In the genomic region with DNA sequence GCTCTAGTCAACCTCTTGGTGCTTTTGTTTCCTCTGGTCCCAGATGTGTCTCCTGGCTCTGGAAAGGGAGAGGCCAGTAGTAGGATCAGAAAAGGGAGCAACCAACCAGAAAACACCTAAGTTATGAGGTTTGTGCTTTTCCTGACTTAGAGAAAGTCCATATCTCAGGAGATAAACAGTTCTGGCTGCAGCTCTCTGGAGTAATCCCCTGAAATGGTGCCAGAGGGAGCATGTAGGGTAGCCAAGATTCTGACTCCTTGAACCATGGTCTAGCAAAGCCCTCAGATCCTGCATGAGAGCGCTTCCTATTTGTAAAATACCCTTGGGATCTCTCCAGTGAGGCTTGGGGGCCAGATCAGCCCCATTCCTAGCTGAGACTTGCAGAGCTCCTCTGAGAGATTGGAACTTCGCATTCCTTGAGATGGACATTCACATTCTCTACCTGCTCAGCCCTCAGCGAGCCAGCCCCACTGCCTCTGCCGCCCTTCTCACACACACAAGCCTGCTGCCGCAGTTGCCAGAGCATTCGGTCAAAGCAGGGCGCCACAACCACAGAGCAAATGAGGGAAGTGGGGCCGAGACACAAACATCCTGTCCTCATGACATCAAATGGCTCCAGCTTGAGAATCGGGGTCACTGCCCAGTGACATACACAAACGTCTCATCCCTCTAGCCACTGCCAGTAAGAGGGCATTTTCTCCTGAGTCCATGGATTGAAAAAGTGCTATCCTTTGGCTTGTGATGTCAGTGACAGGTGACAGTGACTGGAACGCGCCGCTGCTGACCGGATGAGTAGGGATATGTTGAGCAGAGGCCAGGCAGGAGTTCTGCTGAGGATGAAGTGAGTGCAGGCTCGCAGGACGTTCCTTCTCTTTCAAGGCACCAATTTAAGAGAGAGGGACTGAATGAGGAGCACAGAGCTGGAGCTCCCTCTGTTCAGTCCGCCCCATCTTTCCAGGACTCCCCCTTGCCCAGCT, we compare ENCODE assay signal across 12 cellular contexts. TPM values are rescaled to one million over a fixed set of nuclear protein-coding genes. Genes with fewer than 3 reads are reported as not detected.
DNase-seq lines count a peak whose midpoint lies in the region; ATAC-seq and TF ChIP-seq lines count a peak whose summit lies in the region.
"Had no signal": no experiment of that assay in that cellular context is flagged by ENCODE, and none has a peak within 500 bp of the region (broad histone marks: within the 10 kb centered on the region; RNA-seq: fewer than 3 reads in every experiment).

No MANE protein-coding gene starts in this region.

- H3K27me3 ChIP-seq in BLaER1, result no peaks in the 10 kb centered on the region
- H3K27me3 ChIP-seq in esophagus muscularis mucosa, result no peaks in the 10 kb centered on the region

- intact Hi-C loops in natural killer cell (cut with micrococcal nuclease), result loop anchor here (10.0 kb wide), 1 partner anchor 53 kb away; no protein-coding TSS in a partner anchor
- intact Hi-C loops in esophagus muscularis mucosa (cut with DNase I), result no loop called here
- intact Hi-C loops in MCF 10A (cut with micrococcal nuclease), result no loop called here

- no peak for TF ChIP-seq CTCF in natural killer cell (IDR thresholded peaks at IDR 0.05)
- no peak for TF ChIP-seq CTCF in esophagus muscularis mucosa (IDR thresholded peaks at IDR 0.05)
- no peak for TF ChIP-seq CTCF in MCF 10A (IDR thresholded peaks at IDR 0.05; ENCODE audit: unreplicated experiment)

- H3K36me3 ChIP-seq in BLaER1 (peaks cover 23% of the 10 kb centered on the region), esophagus muscularis mucosa (peaks cover 4 to 18% (median 11%) of the 10 kb centered on the region in 4 donors)

- no TSS peak for BruUV-seq in MCF 10A (replicated peaks; lab: Mats Ljungman, UMichigan)

- no peaks in the 10 kb centered on the region for H3K27me3 Mint-ChIP-seq in central memory CD8-positive, alpha-beta T cell
- H3K27me3 Mint-ChIP-seq in natural killer cell (ENCODE audit: low read depth in 2 of 2) (no peaks in the 10 kb centered on the region), MCF 10A (ENCODE audit: insufficient read depth, unreplicated experiment) (no peaks in the 10 kb centered on the region)

- peak overlapping the region; percentile 38 for H3K4me3 Mint-ChIP-seq in central memory CD8-positive, alpha-beta T cell
- H3K4me3 Mint-ChIP-seq in natural killer cell (peak overlapping the region; percentile 84), MCF 10A (ENCODE audit: unreplicated experiment) (no peak overlapping the region)

- no peaks in the 10 kb centered on the region for H3K9me3 Mint-ChIP-seq in central memory CD8-positive, alpha-beta T cell
- H3K9me3 Mint-ChIP-seq in natural killer cell (no peaks in the 10 kb centered on the region), MCF 10A (ENCODE audit: unreplicated experiment) (no peaks in the 10 kb centered on the region)

- H3K27ac ChIP-seq in BLaER1 (peak overlapping the region; percentile 96), esophagus muscularis mucosa (replicated peaks in 1 of 4) (peak overlapping the region in 2 of 4 donors; percentile 12 to 30)
- H3K27ac ChIP-seq: C4-2B, epithelial cell of prostate had no signal

- H3K4me1 Mint-ChIP-seq in central memory CD8-positive, alpha-beta T cell, result peaks cover 54% of the 10 kb centered on the region
- H3K4me1 Mint-ChIP-seq in natural killer cell, result peaks cover 49 to 53% of the 10 kb centered on the region in 2 donors
- H3K4me1 Mint-ChIP-seq in MCF 10A (ENCODE audit: insufficient read depth, unreplicated experiment), result no peaks in the 10 kb centered on the region

- H3K9me3 ChIP-seq in BLaER1 (no peaks in the 10 kb centered on the region), esophagus muscularis mucosa (no peaks in the 10 kb centered on the region)
- H3K9me3 ChIP-seq: SK-N-SH had no signal

- CTCF ChIA-PET in MCF 10A (lab: Yijun Ruan, JAX), result interaction anchor here (0.6 to 1.0 kb wide), 5 partner anchors 19 to 198 kb away, joined by 3 to 6 read pairs (median 4); no protein-coding TSS in a partner anchor

- TF ChIP-seq POLR2A in esophagus muscularis mucosa (IDR thresholded peaks at IDR 0.05; ENCODE audit: low read depth), result no peak

- peak overlapping the region; percentile 97 for H3K4me2 ChIP-seq in BLaER1
- H3K4me2 ChIP-seq: SK-N-SH had no signal

- ATAC-seq in central memory CD8-positive, alpha-beta T cell (replicated peaks; ENCODE audit: extremely low read depth, poor library complexity, severe bottlenecking), result no peak
- ATAC-seq in natural killer cell (peak; percentile 20 to 58 (median 52)), GM18867 (IDR thresholded peaks at IDR 0.05; ENCODE audit: unreplicated experiment) (no peak), GM19395 (IDR thresholded peaks at IDR 0.05; ENCODE audit: unreplicated experiment) (no peak)

- peak overlapping the region; percentile 75 for H3K9ac ChIP-seq in BLaER1
- H3K9ac ChIP-seq: SK-N-SH had no signal

- peak; percentile 16 for DNase-seq in KG1 (lab: John Stamatoyannopoulos, UW)
- DNase-seq in central memory CD8-positive, alpha-beta T cell (ENCODE audit: low spot score in 2 of 2), result no peak
- DNase-seq in natural killer cell, result peak; percentile 44
- DNase-seq in esophagus muscularis mucosa (ENCODE audit: extremely low spot score), result no peak
- DNase-seq in MCF 10A (ENCODE audit: unreplicated experiment), result no peak
- DNase-seq: NCI-H510A, SK-N-SH had no signal

- POLR2A ChIA-PET in MCF 10A (lab: Yijun Ruan, JAX), result no interaction called here

- 71% methylated on average over 17 of the region's 17 CpGs for WGBS in esophagus muscularis mucosa

- peak overlapping the region; percentile 75 for H3K27ac Mint-ChIP-seq in central memory CD8-positive, alpha-beta T cell (ENCODE audit: low read depth)
- peak overlapping the region; percentile 92 for H3K27ac Mint-ChIP-seq in natural killer cell
- H3K27ac Mint-ChIP-seq in MCF 10A (ENCODE audit: low read depth, unreplicated experiment), result no peak overlapping the region

- peak overlapping the region; percentile 48 for H3K4me3 ChIP-seq in BLaER1
- H3K4me3 ChIP-seq in esophagus muscularis mucosa, result no peak overlapping the region

- H4K20me1 ChIP-seq in BLaER1, result peaks cover 10% of the 10 kb centered on the region

- peaks cover 17% of the 10 kb centered on the region for H3K36me3 Mint-ChIP-seq in central memory CD8-positive, alpha-beta T cell (ENCODE audit: insufficient read depth)
- H3K36me3 Mint-ChIP-seq in natural killer cell, result no peaks in the 10 kb centered on the region
- H3K36me3 Mint-ChIP-seq in MCF 10A (ENCODE audit: insufficient read depth, unreplicated experiment), result no peaks in the 10 kb centered on the region

- H3K4me1 ChIP-seq in BLaER1 (peaks cover 89% of the 10 kb centered on the region), esophagus muscularis mucosa (peaks cover 22 to 43% (median 34%) of the 10 kb centered on the region in 4 donors)

- TF ChIP-seq EP300 in esophagus muscularis mucosa (IDR thresholded peaks at IDR 0.05), result no peak

RNA-seq across cellular contexts. Expression of gene ABHD15, which starts 5.0 kb away (rescaled TPM):
- total RNA-seq in natural killer cell, result 10 to 100 TPM; 31.7 to 33.8 (median 33.1) TPM
- 10 to 100 TPM in 3 of 4 donors, 1 to 10 TPM in 1; 6.8 to 18.3 (median 11.9) TPM for total RNA-seq in esophagus muscularis mucosa
- 2.8 and 4.9 TPM in 2 replicates for total RNA-seq in MCF 10A (2022)

RNA-seq across cellular contexts. Expression of gene TP53I13, which starts 6.7 kb away (rescaled TPM):
- total RNA-seq in natural killer cell (100 to 1,000 TPM; 122 to 148 (median 148) TPM), esophagus muscularis mucosa (10 to 100 TPM; 40.9 to 72.6 (median 55.7) TPM), MCF 10A (2022) (29.6 and 34.5 TPM in 2 replicates)

RNA-seq across cellular contexts. Expression of gene GIT1, which starts 27.6 kb away (rescaled TPM):
- total RNA-seq in natural killer cell (10 to 100 TPM; 39.4 to 61.4 (median 54.6) TPM), esophagus muscularis mucosa (10 to 100 TPM; 28.7 to 50.4 (median 39.9) TPM), MCF 10A (2022) (49.0 and 52.6 TPM in 2 replicates)

RNA-seq across cellular contexts. Expression of gene ANKRD13B, which starts 31.1 kb away (rescaled TPM):
- 1 to 10 TPM; 2.3 to 6.6 (median 4.0) TPM for total RNA-seq in natural killer cell
- total RNA-seq in esophagus muscularis mucosa, result 10 to 100 TPM in 3 of 4 donors, 1 to 10 TPM in 1; 8.0 to 16.1 (median 13.4) TPM
- total RNA-seq in MCF 10A (2022), result 14.4 and 17.9 TPM in 2 replicates

Comparison
In these comparisons a context has a peak if more than half of its experiments do, and no peak if none do; other contexts are left out.
1. DNase-seq: peak in KG1 (single experiment) and natural killer cell (single experiment); none in central memory CD8-positive, alpha-beta T cell (0 of 2), esophagus muscularis mucosa (single experiment) and MCF 10A (single experiment).
2. ATAC-seq: peak in natural killer cell (3 of 3); none in central memory CD8-positive, alpha-beta T cell (single experiment), GM18867 (single experiment) and GM19395 (single experiment).